15 cellular contexts compared by ENCODE assay signal in genomic region chr14:85060116-85060515, GRCh38.
"Had no signal": no experiment of that assay in that cellular context is flagged by ENCODE, and none has a peak within 500 bp of the region (broad histone marks: within the 10 kb centered on the region; RNA-seq: fewer than 3 reads in every experiment).

No MANE protein-coding gene starts in this region.

- H3K4me3 ChIP-seq: esophagus squamous epithelium, gastrocnemius medialis, heart left ventricle, neural progenitor cell, thyroid gland had no signal

- DNase-seq: activated CD4-positive, alpha-beta T cell treated with anti-CD3 and anti-CD28 coated beads, Interleukin-2, amount 50 U/mL, for 48 hours; activated naive CD4-positive, alpha-beta T cell treated with Interleukin-2 at 50 U/mL for 16 hours; activated naive CD8-positive, alpha-beta T cell treated with anti-CD3 and anti-CD28 coated beads, Interleukin-2, amount 10 ng/mL, durations not matched to agents 7 days and 5 days; activated T-cell treated with anti-CD3 and anti-CD28 coated beads for 4 hours; anterior cingulate cortex; effector memory CD4-positive, alpha-beta T cell; esophagus squamous epithelium; gastrocnemius medialis; heart left ventricle; mesenchymal stem cell; naive thymus-derived CD4-positive, alpha-beta T cell; stimulated activated CD4-positive, alpha-beta T cell treated with anti-CD3 and anti-CD28 coated beads, Interleukin-2, amount 100 ng/mL, for 24 hours; stimulated activated naive CD4-positive, alpha-beta T cell treated with Interleukin-2 at 50 U/mL for 16 hours; thyroid gland had no signal

- ATAC-seq: gastrocnemius medialis; heart left ventricle; naive thymus-derived CD4-positive, alpha-beta T cell had no signal
